Comparison of ENCODE assay signal across 16 cellular contexts in genomic region chr6:88662653-88663174, GRCh38.
DNase-seq lines count a peak whose midpoint lies in the region; ATAC-seq and TF ChIP-seq lines count a peak whose summit lies in the region.
"Had no signal": no experiment of that assay in that cellular context is flagged by ENCODE, and none has a peak within 500 bp of the region (broad histone marks: within the 10 kb centered on the region; RNA-seq: fewer than 3 reads in every experiment).

No MANE protein-coding gene starts in this region.

- H3K9me3 ChIP-seq in liver (ENCODE audit: control insufficient read depth in 4 of 4, low read length in 3 of 4) (no peaks in the 10 kb centered on the region), ovary (no peaks in the 10 kb centered on the region)
- peaks cover 48% of the 10 kb centered on the region for H3K9me3 ChIP-seq in CD4-positive, alpha-beta T cell (ENCODE audit: control insufficient read depth, low read length)

- no peak for TF ChIP-seq RAD21 in liver (IDR thresholded peaks at IDR 0.05)

- H3K27me3 ChIP-seq in liver (ENCODE audit: control insufficient read depth in 4 of 4, insufficient read depth in 4 of 4, low read length in 3 of 4) (no peaks in the 10 kb centered on the region), ovary (no peaks in the 10 kb centered on the region), dorsolateral prefrontal cortex (no peaks in the 10 kb centered on the region)
- no peaks in the 10 kb centered on the region for H3K27me3 ChIP-seq in CD4-positive, alpha-beta T cell (ENCODE audit: control insufficient read depth, insufficient read depth, low read length)

- DNase-seq in ovary (no peak), NCI-H526 (lab: John Stamatoyannopoulos, UW) (no peak), dorsolateral prefrontal cortex (no peak)
- no peak for DNase-seq in CD4-positive, alpha-beta T cell
- DNase-seq: activated CD8-positive, alpha-beta memory T cell treated with anti-CD3 and anti-CD28 coated beads, Interleukin-2, amount 10 ng/mL, durations not matched to agents 7 days and 5 days; hypothalamus; lower lobe of right lung; NCI-H1048; NCI-H510A; Right ventricle myocardium superior had no signal

- peaks cover 5% of the 10 kb centered on the region for H3K4me1 Mint-ChIP-seq in CD4-positive, alpha-beta T cell (ENCODE audit: low read depth)
- H3K4me1 Mint-ChIP-seq: CD4-positive, CD25-positive, alpha-beta regulatory T cell had no signal

- CTCF ChIA-PET in CD4-positive, alpha-beta T cell (lab: Charles Lee) = interaction anchor here (0.6 kb wide), 1 partner anchor 279 kb away, joined by 3 read pairs; no protein-coding TSS in a partner anchor

- H3K27ac ChIP-seq in liver (ENCODE audit: low read depth in 1 of 2, low read length in 2 of 2) (peak overlapping the region; percentile 86 to 88), ovary (no peak overlapping the region), dorsolateral prefrontal cortex (no peak overlapping the region)
- H3K27ac ChIP-seq in CD4-positive, alpha-beta T cell (ENCODE audit: low read depth, low read length) = no peak overlapping the region
- H3K27ac ChIP-seq: lower lobe of right lung had no signal

- H3K36me3 ChIP-seq in liver (ENCODE audit: control insufficient read depth in 4 of 4, insufficient read depth in 3 of 4, low read depth in 1 of 4, low read length in 3 of 4) (no peaks in the 10 kb centered on the region), ovary (no peaks in the 10 kb centered on the region)
- H3K36me3 ChIP-seq: lower lobe of right lung had no signal

- no peak overlapping the region for H3K27ac Mint-ChIP-seq in CD4-positive, alpha-beta T cell
- H3K27ac Mint-ChIP-seq: activated CD8-positive, alpha-beta memory T cell treated with anti-CD3 and anti-CD28 coated beads, Interleukin-2, amount 10 ng/mL, durations not matched to agents 7 days and 5 days; CD4-positive, CD25-positive, alpha-beta regulatory T cell had no signal

- TF ChIP-seq POLR2A in ovary (IDR thresholded peaks at IDR 0.05) = no peak

- H3K4me1 ChIP-seq in liver (ENCODE audit: control insufficient read depth in 4 of 4, insufficient read depth in 4 of 4, low read length in 3 of 4) (peaks cover 6 to 20% (median 9%) of the 10 kb centered on the region in 4 donors), ovary (ENCODE audit: insufficient read depth) (no peaks in the 10 kb centered on the region)
- H3K4me1 ChIP-seq: lower lobe of right lung had no signal

- 50% methylated on average over 12 of the region's 12 CpGs for WGBS in liver
- 92 to 97% (median 94%) methylated on average over 12 of the region's 12 CpGs for WGBS in ovary, 3 donors

- no peaks in the 10 kb centered on the region for H3K27me3 Mint-ChIP-seq in CD4-positive, alpha-beta T cell
- H3K27me3 Mint-ChIP-seq: activated CD8-positive, alpha-beta memory T cell treated with anti-CD3 and anti-CD28 coated beads, Interleukin-2, amount 10 ng/mL, durations not matched to agents 7 days and 5 days; CD4-positive, CD25-positive, alpha-beta regulatory T cell had no signal

- H3K9ac ChIP-seq in liver (ENCODE audit: low read depth in 1 of 2, low read length in 2 of 2) = peak overlapping the region in 1 of 2 donors; percentile 67

- peak overlapping the region; percentile 27 to 71 (median 67) for H3K4me3 ChIP-seq in liver (ENCODE audit: low read depth in 1 of 3, low read length in 3 of 3)
- no peak overlapping the region for H3K4me3 ChIP-seq in ovary
- no peak overlapping the region for H3K4me3 ChIP-seq in dorsolateral prefrontal cortex
- H3K4me3 ChIP-seq: lower lobe of right lung had no signal

- TF ChIP-seq EP300 in ovary (IDR thresholded peaks at IDR 0.05) = no peak

- POLR2A ChIA-PET in CD4-positive, alpha-beta T cell (lab: Charles Lee) = no interaction called here

- no peak overlapping the region for H3K4me3 Mint-ChIP-seq in CD4-positive, alpha-beta T cell
- H3K4me3 Mint-ChIP-seq: activated CD8-positive, alpha-beta memory T cell treated with anti-CD3 and anti-CD28 coated beads, Interleukin-2, amount 10 ng/mL, durations not matched to agents 7 days and 5 days; CD4-positive, CD25-positive, alpha-beta regulatory T cell had no signal

- TF ChIP-seq CTCF in liver (IDR thresholded peaks at IDR 0.05; ENCODE audit: low read depth, low read length, missing input control) (no peak), ovary (IDR thresholded peaks at IDR 0.05) (no peak), dorsolateral prefrontal cortex (IDR thresholded peaks at IDR 0.05 in 54 of 56, conservative IDR thresholded peaks at IDR 0.05 in 2 of 56; ENCODE audit: low read depth in 1 of 56, partially characterized antibody in 56 of 56) (no peak)
- no peak for TF ChIP-seq CTCF in CD4-positive, alpha-beta T cell (IDR thresholded peaks at IDR 0.05)

- peaks cover 25% of the 10 kb centered on the region for H3K9me3 Mint-ChIP-seq in CD4-positive, alpha-beta T cell

- H3K36me3 Mint-ChIP-seq in CD4-positive, alpha-beta T cell (ENCODE audit: low read depth) = peaks cover 99% of the 10 kb centered on the region

- intact Hi-C loops in ovary (cut with DNase I) (no loop called here), dorsolateral prefrontal cortex (cut with DNase I) (no loop called here)
- intact Hi-C loops in CD4-positive, alpha-beta T cell (cut with DNase I, micrococcal nuclease) = no loop called here

- peak; percentile 84 for ATAC-seq in GM18520 (IDR thresholded peaks at IDR 0.05; ENCODE audit: unreplicated experiment)
- peak; percentile 34 for ATAC-seq in GM19468 (IDR thresholded peaks at IDR 0.05; ENCODE audit: extremely low read depth, unreplicated experiment)
- peak; percentile 65 for ATAC-seq in HG03060 (IDR thresholded peaks at IDR 0.05; ENCODE audit: low read depth, unreplicated experiment)
- no peak for ATAC-seq in CD4-positive, alpha-beta T cell (ENCODE audit: poor library complexity)
- ATAC-seq: activated CD8-positive, alpha-beta memory T cell treated with anti-CD3 and anti-CD28 coated beads, Interleukin-2, amount 10 ng/mL, durations not matched to agents 7 days and 5 days; esophagus mucosa; lower lobe of right lung had no signal

TF ChIP-seq in liver, 16 proteins besides CTCF, POLR2A, EP300 and RAD21:
- TF ChIP-seq REST (IDR thresholded peaks at IDR 0.05) (no peak), YY1 (IDR thresholded peaks at IDR 0.05) (peak; percentile 17), EGR1 (IDR thresholded peaks at IDR 0.05; ENCODE audit: low read depth in 2 of 2) (no peak), FOXA1 (IDR thresholded peaks at IDR 0.05) (no peak), GABPA (IDR thresholded peaks at IDR 0.05 in 1 of 2, conservative IDR thresholded peaks at IDR 0.05 in 1 of 2) (no peak), JUND (IDR thresholded peaks at IDR 0.05) (no peak), HNF4A (conservative IDR thresholded peaks at IDR 0.05) (peak; percentile 40 to 48), FOXA2 (IDR thresholded peaks at IDR 0.05) (peak; percentile 49), SP1 (IDR thresholded peaks at IDR 0.05) (no peak), NR2F2 (IDR thresholded peaks at IDR 0.05) (no peak), MAX (IDR thresholded peaks at IDR 0.05) (no peak), RXRA (IDR thresholded peaks at IDR 0.05) (peak in 1 of 2 donors; percentile 36), HNF4G (IDR thresholded peaks at IDR 0.05) (no peak), ATF3 (IDR thresholded peaks at IDR 0.05) (no peak)

Comparison
In these comparisons a context has a peak if more than half of its experiments do, and no peak if none do; other contexts are left out.
1. H3K27ac ChIP-seq: peak in liver (2 of 2); none in ovary (0 of 2), CD4-positive, alpha-beta T cell (single experiment) and dorsolateral prefrontal cortex (0 of 59).
2. H3K4me3 ChIP-seq: peak in liver (3 of 3); none in ovary (single experiment) and dorsolateral prefrontal cortex (0 of 59).